21 cellular contexts compared by ENCODE assay signal in genomic region chr10:49082767-49083166, GRCh38. TPM values are rescaled to one million over a fixed set of nuclear protein-coding genes. Genes with fewer than 3 reads are reported as not detected.
A peak's percentile ranks its signal among the peaks of the same experiment; 100 is the strongest.
DNase-seq lines count a peak whose midpoint lies in the region; ATAC-seq and TF ChIP-seq lines count a peak whose summit lies in the region.
"Had no signal": no experiment of that assay in that cellular context is flagged by ENCODE, and none has a peak within 500 bp of the region (broad histone marks: within the 10 kb centered on the region; RNA-seq: fewer than 3 reads in every experiment).

No MANE protein-coding gene starts in this region.

- TF ChIP-seq CTCF in brain (conservative IDR thresholded peaks at IDR 0.05): no peak

- no peaks in the 10 kb centered on the region for H3K27me3 ChIP-seq in right cardiac atrium (ENCODE audit: control insufficient read depth, insufficient read depth)
- H3K27me3 ChIP-seq: right lobe of liver had no signal

- H3K27ac Mint-ChIP-seq in brain: peak overlapping the region in 3 of 5 experiments; percentile 91 to 96 (median 92)
- H3K27ac Mint-ChIP-seq in immature natural killer cell: no peak overlapping the region
- H3K27ac Mint-ChIP-seq: activated CD8-positive, alpha-beta memory T cell treated with anti-CD3 and anti-CD28 coated beads, Interleukin-2, amount 10 ng/mL, durations not matched to agents 7 days and 5 days; CD4-positive, alpha-beta memory T cell; natural killer cell treated with Interleukin-12 subunit alpha and Interleukin-12 subunit beta and Interleukin-15 and Interleukin-18, amount 100 ng/mL, for 72 hours; T-helper 17 cell had no signal

- H3K27ac ChIP-seq in right cardiac atrium (ENCODE audit: low read length): peak overlapping the region; percentile 72
- H3K27ac ChIP-seq: GM23248 had no signal

- H3K4me3 Mint-ChIP-seq in brain (peak overlapping the region in 1 of 5 experiments; percentile 68), immature natural killer cell (no peak overlapping the region)
- H3K4me3 Mint-ChIP-seq: activated CD8-positive, alpha-beta memory T cell treated with anti-CD3 and anti-CD28 coated beads, Interleukin-2, amount 10 ng/mL, durations not matched to agents 7 days and 5 days; CD4-positive, alpha-beta memory T cell; natural killer cell treated with Interleukin-12 subunit alpha and Interleukin-12 subunit beta and Interleukin-15 and Interleukin-18, amount 100 ng/mL, for 72 hours; T-helper 17 cell had no signal

- H3K9me3 Mint-ChIP-seq in brain: peaks cover 13 to 22% (median 15%) of the 10 kb centered on the region in 5 experiments
- H3K9me3 Mint-ChIP-seq in immature natural killer cell: peaks cover 0 to 20% (median 13%) of the 10 kb centered on the region in 6 donors

- peaks cover 15% of the 10 kb centered on the region for H3K4me1 ChIP-seq in right cardiac atrium (ENCODE audit: control insufficient read depth, insufficient read depth, low read length)

- H3K4me1 Mint-ChIP-seq in brain (peaks cover 58% of the 10 kb centered on the region), immature natural killer cell (no peaks in the 10 kb centered on the region)

- WGBS in right cardiac atrium: 93% methylated on average over 2 of the region's 2 CpGs

- no peaks in the 10 kb centered on the region for H3K9me3 ChIP-seq in right cardiac atrium (ENCODE audit: control insufficient read depth, low read length)
- H3K9me3 ChIP-seq: right lobe of liver had no signal

- peaks cover 6% of the 10 kb centered on the region for H3K27me3 Mint-ChIP-seq in brain
- H3K27me3 Mint-ChIP-seq in immature natural killer cell (ENCODE audit: low read depth in 3 of 3): peaks cover 0 to 2% (median 0%) of the 10 kb centered on the region in 3 donors
- H3K27me3 Mint-ChIP-seq: CD4-positive, alpha-beta memory T cell; T-helper 17 cell had no signal

- intact Hi-C loops in right cardiac atrium (cut with DNase I): no loop called here

- H3K4me3 ChIP-seq in right cardiac atrium (ENCODE audit: low read length): no peak overlapping the region
- H3K4me3 ChIP-seq: GM23248, right lobe of liver had no signal

- DNase-seq in DMS 273 treated with DMSO at 0.1 percent for 48 hours (lab: John Stamatoyannopoulos, UW) (peak; percentile 70), right cardiac atrium (peak in 2 of 3 donors; percentile 3 to 65), retina (peak; percentile 28), immature natural killer cell (no peak), NCI-H1930 (lab: John Stamatoyannopoulos, UW) (no peak)
- no peak for DNase-seq in stimulated activated CD4-positive, alpha-beta T cell treated with anti-CD3 and anti-CD28 coated beads, Interleukin-2, amount 100 ng/mL, for 24 hours
- DNase-seq: activated CD4-positive, CD25-positive, alpha-beta regulatory T cell; activated CD8-positive, alpha-beta memory T cell treated with anti-CD3 and anti-CD28 coated beads, Interleukin-2, amount 10 ng/mL, durations not matched to agents 7 days and 5 days; activated gamma-delta T cell; CD4-positive, alpha-beta memory T cell; GM23248; stimulated activated CD4-positive, alpha-beta T cell treated with anti-CD3 and anti-CD28 coated beads, Interleukin-4, amount 100 ng/mL, for 24 hours; T-helper 17 cell had no signal

- peak in 1 of 2 donors; percentile 10 for ATAC-seq in right cardiac atrium
- ATAC-seq in HG02938 (IDR thresholded peaks at IDR 0.05; ENCODE audit: unreplicated experiment): no peak
- ATAC-seq: activated CD8-positive, alpha-beta memory T cell treated with anti-CD3 and anti-CD28 coated beads, Interleukin-2, amount 10 ng/mL, durations not matched to agents 7 days and 5 days; natural killer cell treated with Interleukin-12 subunit alpha and Interleukin-12 subunit beta and Interleukin-15 and Interleukin-18, amount 100 ng/mL, for 72 hours; T-helper 17 cell had no signal

- H3K36me3 Mint-ChIP-seq in brain (peaks cover 32% of the 10 kb centered on the region), immature natural killer cell (peaks cover 6 to 8% (median 6%) of the 10 kb centered on the region in 3 donors)
- H3K36me3 Mint-ChIP-seq: CD4-positive, alpha-beta memory T cell had no signal

RNA-seq across cellular contexts. Expression of gene VSTM4, which starts 32.6 kb away (rescaled TPM):
- polyA plus RNA-seq in brain (ENCODE audit: insufficient read depth, low read depth, low replicate concordance) (15.5 TPM), right cardiac atrium (9.9 TPM), immature natural killer cell (under 1 TPM in 2 of 3 donors, not detected in 1; 0.03 to 0.12 TPM)
- total RNA-seq in right cardiac atrium: 10 to 100 TPM; 20.3 to 23.8 (median 22.1) TPM
- total RNA-seq: CD4-positive, alpha-beta memory T cell; T-helper 17 cell had no signal
- polyA plus RNA-seq: CD4-positive, alpha-beta memory T cell had no signal

RNA-seq across cellular contexts. Expression of gene FAM170B, which starts 51.1 kb away (rescaled TPM):
- polyA plus RNA-seq in brain (ENCODE audit: insufficient read depth, low read depth, low replicate concordance) (not detected), right cardiac atrium (not detected), immature natural killer cell (not detected)
- total RNA-seq in right cardiac atrium: not detected
- total RNA-seq: A673; activated CD8-positive, alpha-beta memory T cell treated with anti-CD3 and anti-CD28 coated beads, Interleukin-2, amount 10 ng/mL, durations not matched to agents 7 days and 5 days; astrocyte; CD4-positive, alpha-beta memory T cell; GM23248; liver; right lobe of liver; T-helper 17 cell; ureter had no signal
- polyA plus RNA-seq: CD4-positive, alpha-beta memory T cell; GM23248; liver had no signal

Comparison
In these comparisons a context has a peak if more than half of its experiments do, and no peak if none do; other contexts are left out.
1. DNase-seq: peak in DMS 273 treated with DMSO at 0.1 percent for 48 hours (single experiment), right cardiac atrium (2 of 3) and retina (single experiment); none in stimulated activated CD4-positive, alpha-beta T cell treated with anti-CD3 and anti-CD28 coated beads, Interleukin-2, amount 100 ng/mL, for 24 hours (0 of 2), immature natural killer cell (0 of 3) and NCI-H1930 (0 of 2).
2. H3K27ac Mint-ChIP-seq: peak in brain (3 of 5); none in immature natural killer cell (0 of 6).